8 cellular contexts compared by ENCODE assay signal in the genomic region with DNA sequence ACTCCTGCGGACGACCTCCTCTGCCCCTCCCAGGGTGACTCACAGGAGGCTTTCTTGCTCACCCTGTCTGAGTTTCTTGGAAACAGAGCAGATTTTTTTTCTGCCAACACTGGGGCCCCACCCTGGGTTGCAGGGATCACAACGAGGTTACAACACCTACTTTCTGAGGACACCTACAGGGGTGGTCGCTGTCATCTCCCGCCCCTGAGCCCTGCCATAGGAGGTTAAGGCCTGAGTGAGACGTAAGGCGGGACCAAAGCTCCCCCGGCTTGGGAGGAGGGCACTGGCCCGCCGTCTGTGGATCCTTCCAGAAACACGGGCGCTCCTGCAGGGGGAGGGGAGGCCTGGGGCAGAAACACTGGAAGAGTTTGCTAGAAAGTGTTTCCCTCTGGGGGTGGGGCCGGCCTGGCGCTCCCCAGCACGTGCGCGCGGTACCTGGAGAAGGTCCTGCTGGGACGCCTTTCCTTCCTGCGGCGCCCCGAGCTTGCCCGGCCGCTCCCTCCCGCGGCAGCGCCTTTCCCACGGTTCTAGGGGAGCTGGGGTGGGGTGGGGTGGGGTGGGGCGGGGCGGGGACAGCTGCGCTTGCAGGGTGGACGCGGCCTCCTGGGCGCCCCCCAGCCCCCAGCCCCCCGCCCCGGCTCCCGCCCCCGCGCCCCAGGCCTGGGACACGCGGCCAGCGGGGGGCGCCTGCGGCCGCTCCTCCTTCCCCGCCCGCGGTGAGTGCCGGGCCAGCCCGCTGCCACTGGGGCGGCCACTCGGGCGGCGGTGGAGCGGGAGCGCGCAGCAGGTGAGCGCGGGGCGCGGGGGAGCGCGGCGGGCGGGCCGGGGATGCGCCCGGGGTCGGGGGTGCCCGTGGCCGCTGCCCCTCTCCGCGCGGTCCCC. TPM values are rescaled to one million over a fixed set of nuclear protein-coding genes. Genes with fewer than 3 reads are reported as not detected.
DNase-seq lines count a peak whose midpoint lies in the region; ATAC-seq, FAIRE-seq and TF ChIP-seq lines count a peak whose summit lies in the region.

No MANE protein-coding gene starts in this region.

- peak; percentile 96 for FAIRE-seq in K562 (lab: Jason Lieb, UNC)

- peak overlapping the region; percentile 86 for H2AFZ ChIP-seq in K562 (ENCODE audit: low read depth, low read length)

- H3K4me3 ChIP-seq in K562 = peak overlapping the region; percentile 76

- under 1% methylated on average over 14 of the region's 74 CpGs for WGBS in K562 (ENCODE audit: insufficient coverage, low coverage, missing lambda C conversion rate)

- H3K27me3 ChIP-seq in K562 (ENCODE audit: control insufficient read depth in 2 of 2, insufficient read depth in 2 of 2, low read length in 2 of 2) = no peaks in the 10 kb centered on the region

- H3K36me3 Mint-ChIP-seq in T-helper 17 cell (ENCODE audit: low read depth) = no peaks in the 10 kb centered on the region

- H3K4me2 ChIP-seq in K562 (ENCODE audit: insufficient read depth, low read length) = peak overlapping the region; percentile 81

- peaks cover 21% of the 10 kb centered on the region for H3K4me1 Mint-ChIP-seq in T-helper 17 cell

- peaks cover 34 to 39% of the 10 kb centered on the region in 2 experiments for H3K4me1 ChIP-seq in K562 (replicated peaks in 1 of 2; ENCODE audit: control insufficient read depth in 2 of 2, insufficient read depth in 2 of 2, low read length in 2 of 2)

- intact Hi-C loops in K562 (cut with micrococcal nuclease) = loop anchor here (5.0 kb wide), 1 partner anchor 77 kb away; no protein-coding TSS in a partner anchor

- no peaks in the 10 kb centered on the region for H4K20me1 ChIP-seq in K562 (replicated peaks; ENCODE audit: control insufficient read depth, insufficient read depth, low read length)

- BruUV-seq in K562 (replicated peaks; lab: Mats Ljungman, UMichigan) = no TSS peak

- DNase-seq in CD1c-positive myeloid dendritic cell (ENCODE audit: extremely low spot score) (peak; percentile 61), T-helper 17 cell (peak in 2 of 3 donors; percentile 32 to 46), K562 (ENCODE audit: extremely low read depth in 1 of 4, low spot score in 3 of 4) (peak; percentile 87 to 93 (median 91)), iris pigment epithelial cell (ENCODE audit: low read depth) (peak; percentile 62), DMS79 treated with DMSO at 0.1 percent for 48 hours (lab: John Stamatoyannopoulos, UW) (no peak)
- DNase-seq in stimulated activated CD4-positive, alpha-beta T cell treated with anti-CD3 and anti-CD28 coated beads, Interleukin-15, amount 100 ng/mL, for 24 hours = peak; percentile 78

- H3K9me3 ChIP-seq in T-helper 17 cell (ENCODE audit: control insufficient read depth, low read length, poor library complexity, severe bottlenecking) (no peaks in the 10 kb centered on the region), K562 (replicated peaks; ENCODE audit: control insufficient read depth, insufficient read depth, low read depth, low read length) (no peaks in the 10 kb centered on the region)

- peak overlapping the region; percentile 37 for H3K27ac Mint-ChIP-seq in T-helper 17 cell

- TF ChIP-seq POLR2A in K562 (conservative IDR thresholded peaks at IDR 0.05) = peak; percentile 60

- TF ChIP-seq EP300 in K562 (IDR thresholded peaks at IDR 0.05; ENCODE audit: low read length) = peak; percentile 39

- peak overlapping the region; percentile 79 for H3K27ac ChIP-seq in K562 (ENCODE audit: extremely low read depth, low read depth, low read length)

- peaks cover 7% of the 10 kb centered on the region; the same call in 1 of the 3 replicates for H3K36me3 ChIP-seq in K562 (ENCODE audit: control insufficient read depth, insufficient read depth, low read length)

- no peaks in the 10 kb centered on the region for H3K27me3 Mint-ChIP-seq in T-helper 17 cell

- POLR2A ChIA-PET in K562 (lab: Yijun Ruan, JAX) = interaction anchor here (0.6 to 1.1 kb wide), 10 partner anchors 11 to 471 kb away, joined by 3 to 6 read pairs (median 4); partner anchors contain the start of gene ADCY7

- TF ChIP-seq RAD21 in K562 (CRISPR knock-in tag; conservative IDR thresholded peaks at IDR 0.05 in 1 of 2, IDR thresholded peaks at IDR 0.05 in 1 of 2) = peak in 1 of 2 experiments; percentile 5; a peak in 1 of 4 replicates

- CTCF ChIA-PET in K562 (lab: Yijun Ruan, JAX; ENCODE audit: low intra/inter-chr PET ratio) = interaction anchor here (0.5 to 0.6 kb wide), 2 partner anchors 124 to 958 kb away, joined by 3 to 4 read pairs; no protein-coding TSS in a partner anchor

- ATAC-seq in GM19351 (IDR thresholded peaks at IDR 0.05; ENCODE audit: unreplicated experiment) (peak; percentile 80), HG03520 (IDR thresholded peaks at IDR 0.05; ENCODE audit: unreplicated experiment) (peak; percentile 60), T-helper 17 cell (peak; percentile 78), K562 (peak; percentile 82)

- no peaks in the 10 kb centered on the region for H3K9me1 ChIP-seq in K562 (ENCODE audit: control insufficient read depth, insufficient read depth, low read length)

- in situ Hi-C loops in K562 (cut with MboI) = no loop called here

- TF ChIP-seq CTCF in K562 (IDR thresholded peaks at IDR 0.05 in 2 of 3, conservative IDR thresholded peaks at IDR 0.05 in 1 of 3; ENCODE audit: insufficient read depth in 2 of 3, low read depth in 1 of 3, low read length in 3 of 3) = peak in 2 of 3 experiments; percentile 39 to 59; a peak in 3 of 6 replicates

- peak overlapping the region; percentile 87 for H3K4me3 Mint-ChIP-seq in T-helper 17 cell

- H3K79me2 ChIP-seq in K562 (ENCODE audit: control insufficient read depth, insufficient read depth, low read length) = peaks cover 43% of the 10 kb centered on the region

- H3K9ac ChIP-seq in K562 (ENCODE audit: insufficient read depth in 1 of 2, low read depth in 2 of 2, low read length in 2 of 2) = peak overlapping the region; percentile 84 to 96

TF ChIP-seq in K562, 482 proteins besides CTCF, POLR2A, EP300 and RAD21 (continues in another document):
- TF ChIP-seq MEIS2 (IDR thresholded peaks at IDR 0.05; ENCODE audit: partially characterized antibody) (peak; percentile 37), FOS (IDR thresholded peaks at IDR 0.05; ENCODE audit: extremely low read depth, insufficient read length) (peak; percentile 43), NR2C2 (CRISPR knock-in tag; IDR thresholded peaks at IDR 0.05) (no peak), NR2C2 (tag; IDR thresholded peaks at IDR 0.05) (no peak; the same call in 1 of the 2 replicates), ZNF384 (IDR thresholded peaks at IDR 0.05; ENCODE audit: low read depth, low read length) (peak; percentile 87), CC2D1A (IDR thresholded peaks at IDR 0.05) (peak; percentile 80; the same call in 1 of the 2 replicates), RB1 (IDR thresholded peaks at IDR 0.05; ENCODE audit: low read depth) (peak; percentile 77), RHOXF2B (CRISPR knock-in tag; conservative IDR thresholded peaks at IDR 0.05) (0 out of 2 replicates have a peak, but pooled peaks have one; percentile 25), ZC3H8 (IDR thresholded peaks at IDR 0.05) (no peak), SMARCA4 (IDR thresholded peaks at IDR 0.05) (peak; percentile 87), ILK (tag; IDR thresholded peaks at IDR 0.05; ENCODE audit: borderline replicate concordance, low read depth) (no peak)
- TF ChIP-seq, protein P1, sequence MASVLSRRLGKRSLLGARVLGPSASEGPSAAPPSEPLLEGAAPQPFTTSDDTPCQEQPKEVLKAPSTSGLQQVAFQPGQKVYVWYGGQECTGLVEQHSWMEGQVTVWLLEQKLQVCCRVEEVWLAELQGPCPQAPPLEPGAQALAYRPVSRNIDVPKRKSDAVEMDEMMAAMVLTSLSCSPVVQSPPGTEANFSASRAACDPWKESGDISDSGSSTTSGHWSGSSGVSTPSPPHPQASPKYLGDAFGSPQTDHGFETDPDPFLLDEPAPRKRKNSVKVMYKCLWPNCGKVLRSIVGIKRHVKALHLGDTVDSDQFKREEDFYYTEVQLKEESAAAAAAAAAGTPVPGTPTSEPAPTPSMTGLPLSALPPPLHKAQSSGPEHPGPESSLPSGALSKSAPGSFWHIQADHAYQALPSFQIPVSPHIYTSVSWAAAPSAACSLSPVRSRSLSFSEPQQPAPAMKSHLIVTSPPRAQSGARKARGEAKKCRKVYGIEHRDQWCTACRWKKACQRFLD (CRISPR knock-in tag; IDR thresholded peaks at IDR 0.05) = peak; percentile 72; the same call in 1 of the 2 replicates
- TF ChIP-seq, protein P2, sequence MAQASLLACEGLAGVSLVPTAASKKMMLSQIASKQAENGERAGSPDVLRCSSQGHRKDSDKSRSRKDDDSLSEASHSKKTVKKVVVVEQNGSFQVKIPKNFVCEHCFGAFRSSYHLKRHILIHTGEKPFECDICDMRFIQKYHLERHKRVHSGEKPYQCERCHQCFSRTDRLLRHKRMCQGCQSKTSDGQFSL (CRISPR knock-in tag; IDR thresholded peaks at IDR 0.05) = peak; percentile 69
- TF ChIP-seq, protein P2 (tag; IDR thresholded peaks at IDR 0.05) = peak in 1 of 2 experiments; percentile 48; a peak in 1 of 4 replicates

RNA-seq across cellular contexts. Expression of gene ADCY7, which starts 20.7 kb away (rescaled TPM):
- 100 to 1,000 TPM; 187 to 203 TPM for total RNA-seq in T-helper 17 cell
- total RNA-seq in K562 (2011; cell fraction: chromatin; rRNA removed; ENCODE audit: low replicate concordance) = 155 and 371 TPM in 2 replicates
- 245 and 277 TPM in 2 replicates for total RNA-seq in K562 (2011; cell fraction: nucleolus; rRNA removed)
- 151 and 184 TPM in 2 replicates for total RNA-seq in K562 (2011; cell fraction: nucleoplasm; rRNA removed)
- total RNA-seq in K562 (2014; rRNA removed) = 59.0 and 73.5 TPM in 2 replicates
- 15.9 and 19.0 TPM in 2 replicates for total RNA-seq in K562 (2014; rRNA removed; fragmentation: Illumina TruSeq; extraction: Trizol)
- total RNA-seq in K562 (2015; rRNA removed; fragmentation: Illumina TruSeq; extraction: Trizol) = 28.6 and 29.9 TPM in 2 replicates
- 104 and 108 TPM in 2 replicates for total RNA-seq in K562 (2021)
- 28.6 and 31.0 TPM in 2 replicates for polyA plus RNA-seq in K562 (2011; rRNA removed)
- polyA plus RNA-seq in K562 (2011; cell fraction: cytosol; rRNA removed) = 19.2 and 48.3 TPM in 2 replicates
- 193 and 347 TPM in 2 replicates for polyA plus RNA-seq in K562 (2011; cell fraction: nucleus; rRNA removed)
- polyA plus RNA-seq in K562 (2012) = 53.4 and 59.6 TPM in 2 replicates
- polyA plus RNA-seq in K562 (2014; fragmentation: Illumina TruSeq; extraction: Trizol) = 26.4 and 37.3 TPM in 2 replicates
- polyA plus RNA-seq in K562 (2014; fragmentation: Nextera tagmentation; extraction: Ambion mirVana) = 1 to 10 TPM; 2.3 to 2.4 TPM
- polyA plus RNA-seq in K562 (2014; rRNA removed) = 49.4 and 64.0 TPM in 2 replicates
- polyA minus RNA-seq in K562 (2011; rRNA and poly(A)+ RNA removed) = 27.7 and 54.0 TPM in 2 replicates
- polyA minus RNA-seq in K562 (2011; cell fraction: cytosol; rRNA and poly(A)+ RNA removed) = 42.4 and 51.4 TPM in 2 replicates
- polyA minus RNA-seq in K562 (2011; cell fraction: nucleus; rRNA and poly(A)+ RNA removed) = 109 TPM in 2 replicates
